ENCODE assay signal across 18 cellular contexts in the genomic region with DNA sequence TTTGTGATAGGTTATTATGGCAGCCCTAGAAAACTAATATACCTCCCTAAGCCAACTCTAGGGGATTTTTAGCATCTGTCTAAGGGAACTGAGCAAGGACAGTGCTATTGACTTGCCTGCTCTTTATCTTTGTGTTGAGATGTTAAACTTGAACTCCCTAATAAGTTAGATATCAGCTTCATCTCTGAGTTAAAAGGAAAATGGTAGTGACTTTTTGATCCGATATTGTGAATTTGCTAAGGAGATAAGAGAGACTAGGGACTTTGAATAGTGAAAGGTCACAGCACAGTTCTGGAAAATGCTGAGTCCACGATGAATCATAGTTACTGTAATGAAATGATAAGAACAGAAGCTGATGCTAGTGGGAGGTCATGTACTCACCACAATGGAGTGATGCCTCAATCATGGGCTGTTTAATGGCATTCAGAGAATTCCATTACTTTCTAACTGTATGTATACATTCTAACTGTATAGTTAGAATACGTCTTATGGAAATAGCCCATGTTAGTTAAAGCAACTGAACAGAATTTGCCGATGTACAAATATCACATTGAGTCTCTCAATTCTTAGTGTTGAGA.
DNase-seq lines count a peak whose midpoint lies in the region; ATAC-seq and TF ChIP-seq lines count a peak whose summit lies in the region.
"Had no signal": no experiment of that assay in that cellular context is flagged by ENCODE, and none has a peak within 500 bp of the region (broad histone marks: within the 10 kb centered on the region; RNA-seq: fewer than 3 reads in every experiment).

No MANE protein-coding gene starts in this region.

- no peak overlapping the region for H3K4me3 ChIP-seq in epithelial cell of esophagus (ENCODE audit: low read length)
- H3K4me3 ChIP-seq: gastrocnemius medialis, left ventricle myocardium inferior, upper lobe of left lung had no signal

- TF ChIP-seq CTCF in epithelial cell of esophagus (IDR thresholded peaks at IDR 0.05; ENCODE audit: insufficient read depth, low read depth, low read length, missing control alignments) (no peak), omental fat pad (IDR thresholded peaks at IDR 0.05) (no peak)

- no peak overlapping the region for H3K4me3 Mint-ChIP-seq in T-helper 2 cell treated with Interferon-gamma antibody and Interleukin-4, amounts not matched to agents 5 μg/mL and 100 μg/mL, for 36 hours

- ATAC-seq in omental fat pad (ENCODE audit: low FRiP score) (peak; percentile 57), GM21515 (IDR thresholded peaks at IDR 0.05; ENCODE audit: unreplicated experiment) (no peak), GM21723 (IDR thresholded peaks at IDR 0.05; ENCODE audit: unreplicated experiment) (no peak)
- ATAC-seq: gastrocnemius medialis had no signal

- DNase-seq in T-helper 2 cell treated with Interferon-gamma antibody and Interleukin-4, amounts not matched to agents 5 μg/mL and 100 μg/mL, for 36 hours (ENCODE audit: low spot score), result peak; percentile 4
- DNase-seq in T-helper 2 cell (no peak), OCI-M2 (lab: John Stamatoyannopoulos, UW; ENCODE audit: unreplicated experiment) (peak; percentile 22), epithelial cell of esophagus (ENCODE audit: low read depth) (peak; percentile 41), omental fat pad (ENCODE audit: low spot score) (no peak)
- DNase-seq in stimulated activated naive CD4-positive, alpha-beta T cell treated with Interleukin-2 at 50 U/mL for 16 hours (lab: John Stamatoyannopoulos, UW), result no peak
- DNase-seq: 8988T; activated CD4-positive, alpha-beta T cell treated with anti-CD3 and anti-CD28 coated beads, Interleukin-2, amount 50 U/mL, for 1 hour; activated gamma-delta T cell treated with Interleukin-2 at 50 U/mL for 16 hours; DMS53; gastrocnemius medialis; KG1; left ventricle myocardium inferior; NCI-H187 treated with DMSO at 0.1 percent for 48 hours; stimulated activated CD4-positive, alpha-beta T cell treated with anti-CD3 and anti-CD28 coated beads, Interleukin-12 subunit alpha, Interleukin-12 subunit beta, amount 100 ng/mL, for 4 hours; upper lobe of left lung had no signal

- no peaks in the 10 kb centered on the region for H3K4me1 Mint-ChIP-seq in T-helper 2 cell treated with Interferon-gamma antibody and Interleukin-4, amounts not matched to agents 5 μg/mL and 100 μg/mL, for 36 hours (ENCODE audit: low read depth)

- H3K9me3 Mint-ChIP-seq in T-helper 2 cell treated with Interferon-gamma antibody and Interleukin-4, amounts not matched to agents 5 μg/mL and 100 μg/mL, for 36 hours, result no peaks in the 10 kb centered on the region

- H3K27me3 Mint-ChIP-seq in T-helper 2 cell treated with Interferon-gamma antibody and Interleukin-4, amounts not matched to agents 5 μg/mL and 100 μg/mL, for 36 hours (ENCODE audit: low read depth), result no peaks in the 10 kb centered on the region

- no peak overlapping the region for H3K27ac Mint-ChIP-seq in T-helper 2 cell treated with Interferon-gamma antibody and Interleukin-4, amounts not matched to agents 5 μg/mL and 100 μg/mL, for 36 hours

- H3K36me3 Mint-ChIP-seq in T-helper 2 cell treated with Interferon-gamma antibody and Interleukin-4, amounts not matched to agents 5 μg/mL and 100 μg/mL, for 36 hours (ENCODE audit: low read depth), result no peaks in the 10 kb centered on the region

Comparison
In these comparisons a context has a peak if more than half of its experiments do, and no peak if none do; other contexts are left out.
1. DNase-seq: peak in T-helper 2 cell treated with Interferon-gamma antibody and Interleukin-4, amounts not matched to agents 5 μg/mL and 100 μg/mL, for 36 hours (single experiment), OCI-M2 (single experiment) and epithelial cell of esophagus (single experiment); none in T-helper 2 cell (0 of 5), omental fat pad (single experiment) and stimulated activated naive CD4-positive, alpha-beta T cell treated with Interleukin-2 at 50 U/mL for 16 hours (single experiment).